2 cellular contexts compared by ENCODE assay signal in genomic region chr19:492091-492531, GRCh38.
TF ChIP-seq lines count a peak whose summit lies in the region.

No MANE protein-coding gene starts in this region.

TF ChIP-seq in SK-N-SH, 30 proteins besides CTCF, POLR2A, EP300 and RAD21 (continued from another document):
- TF ChIP-seq IRF3 (IDR thresholded peaks at IDR 0.05; ENCODE audit: low read depth, low read length) = no peak
- no peak for TF ChIP-seq RXRA (IDR thresholded peaks at IDR 0.05; ENCODE audit: borderline replicate concordance, low read depth)
- no peak for TF ChIP-seq CHD2 (IDR thresholded peaks at IDR 0.05; ENCODE audit: low read length, partially characterized antibody)
- TF ChIP-seq PBX3 (IDR thresholded peaks at IDR 0.05) = no peak
- no peak for TF ChIP-seq FOXJ3 (CRISPR knock-in tag; IDR thresholded peaks at IDR 0.05)
- TF ChIP-seq GABPA (IDR thresholded peaks at IDR 0.05; ENCODE audit: low read depth) = no peak
- no peak for TF ChIP-seq TEAD4 (IDR thresholded peaks at IDR 0.05; ENCODE audit: borderline replicate concordance, insufficient read depth)
- no peak for TF ChIP-seq SIN3A (IDR thresholded peaks at IDR 0.05; ENCODE audit: borderline replicate concordance, low read depth, low read length)
- no peak for TF ChIP-seq EZH2phosphoT487 (IDR thresholded peaks at IDR 0.05; ENCODE audit: borderline replicate concordance, low read depth)
- TF ChIP-seq REST (IDR thresholded peaks at IDR 0.05; ENCODE audit: low read depth, low read length) = no peak
- no peak for TF ChIP-seq RFX5 (IDR thresholded peaks at IDR 0.05; ENCODE audit: low read length)
- TF ChIP-seq RCOR1 (IDR thresholded peaks at IDR 0.05; ENCODE audit: low read length) = no peak
TF ChIP-seq in SK-N-SH: peak in this region for 0.

TF ChIP-seq in SK-N-SH treated with all-trans-retinoic acid at 6 μM for 48 hours, 23 proteins besides CTCF, POLR2A, EP300 and RAD21 (continued from another document):
- no peak for TF ChIP-seq PATZ1 (CRISPR knock-in tag; IDR thresholded peaks at IDR 0.05; ENCODE audit: borderline replicate concordance)
- no peak for TF ChIP-seq GLIS3 (CRISPR knock-in tag; IDR thresholded peaks at IDR 0.05)
- TF ChIP-seq ISL1 (CRISPR knock-in tag; IDR thresholded peaks at IDR 0.05) = no peak
- no peak for TF ChIP-seq CSRNP3 (CRISPR knock-in tag; IDR thresholded peaks at IDR 0.05)
- TF ChIP-seq CSDC2 (CRISPR knock-in tag; IDR thresholded peaks at IDR 0.05) = no peak
- no peak for TF ChIP-seq SNAI2 (CRISPR knock-in tag; IDR thresholded peaks at IDR 0.05)
- no peak for TF ChIP-seq ZC3H10 (CRISPR knock-in tag; IDR thresholded peaks at IDR 0.05)
- no peak for TF ChIP-seq ZFP3 (CRISPR knock-in tag; IDR thresholded peaks at IDR 0.05)
- no peak for TF ChIP-seq CREB5 (CRISPR knock-in tag; IDR thresholded peaks at IDR 0.05; ENCODE audit: low read depth)
